In the genomic region with DNA sequence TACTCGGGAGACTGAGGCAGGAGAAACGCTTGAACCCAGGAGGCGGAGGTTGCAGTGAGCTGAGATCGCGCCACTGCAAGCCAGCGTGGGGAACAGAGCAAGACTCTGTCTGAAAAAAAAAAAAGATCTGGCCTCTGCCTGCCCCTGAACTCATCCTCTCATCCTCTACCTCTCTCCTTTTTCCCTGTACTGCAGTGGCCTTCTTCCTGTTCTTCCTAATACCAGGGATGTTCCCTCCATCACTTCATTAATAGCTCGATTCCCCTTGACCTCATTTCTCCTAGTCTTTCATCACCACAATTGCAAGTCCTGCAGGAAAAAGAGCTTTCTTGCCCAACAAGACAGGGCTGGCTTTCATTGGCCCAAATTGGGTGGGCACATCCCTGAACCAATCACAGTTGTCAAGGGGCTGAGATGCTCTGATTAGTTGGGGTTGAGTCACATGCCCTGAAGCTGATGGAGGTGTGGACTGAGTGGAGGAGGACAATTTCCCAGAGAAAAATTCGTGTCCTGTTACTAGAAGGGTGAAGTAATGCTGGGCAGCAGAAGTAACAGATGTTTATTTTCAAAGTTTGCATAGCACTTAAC, we compare ENCODE assay signal across 13 cellular contexts.
DNase-seq lines count a peak whose midpoint lies in the region; ATAC-seq, FAIRE-seq and TF ChIP-seq lines count a peak whose summit lies in the region.
"Had no signal": no experiment of that assay in that cellular context is flagged by ENCODE, and none has a peak within 500 bp of the region (broad histone marks: within the 10 kb centered on the region; RNA-seq: fewer than 3 reads in every experiment).

No MANE protein-coding gene starts in this region.

- H3K36me3 Mint-ChIP-seq in naive thymus-derived CD4-positive, alpha-beta T cell: no peaks in the 10 kb centered on the region
- H3K36me3 Mint-ChIP-seq: activated naive CD4-positive, alpha-beta T cell treated with anti-CD3 and anti-CD28 coated beads, Interleukin-2, amount 10 ng/mL, durations not matched to agents 7 days and 5 days had no signal

- peak overlapping the region in 1 of 9 donors; percentile 6 for H3K27ac Mint-ChIP-seq in naive thymus-derived CD4-positive, alpha-beta T cell
- H3K27ac Mint-ChIP-seq: T-helper 2 cell treated with Interferon-gamma antibody and Interleukin-4, amounts not matched to agents 5 μg/mL and 100 μg/mL, for 36 hours had no signal

- H3K27me3 ChIP-seq in bronchial epithelial cell (ENCODE audit: control insufficient read depth, insufficient read depth, low read length): no peaks in the 10 kb centered on the region
- no peaks in the 10 kb centered on the region for H3K27me3 ChIP-seq in neuronal stem cell (ENCODE audit: control insufficient read depth in 3 of 3, insufficient read depth in 3 of 3, low read depth in 1 of 3, low read length in 3 of 3)
- no peaks in the 10 kb centered on the region for H3K27me3 ChIP-seq in lower lobe of right lung (ENCODE audit: low read depth)
- no peaks in the 10 kb centered on the region for H3K27me3 ChIP-seq in naive thymus-derived CD4-positive, alpha-beta T cell (ENCODE audit: control insufficient read depth in 2 of 2, insufficient read depth in 2 of 2, low read length in 2 of 2)

- POLR2A ChIA-PET in naive thymus-derived CD4-positive, alpha-beta T cell (lab: Charles Lee): no interaction called here

- no peak overlapping the region for H3K4me3 Mint-ChIP-seq in naive thymus-derived CD4-positive, alpha-beta T cell
- H3K4me3 Mint-ChIP-seq: activated naive CD4-positive, alpha-beta T cell treated with anti-CD3 and anti-CD28 coated beads, Interleukin-2, amount 10 ng/mL, durations not matched to agents 7 days and 5 days had no signal

- CTCF ChIA-PET in naive thymus-derived CD4-positive, alpha-beta T cell (lab: Charles Lee): interaction anchor here (1.0 to 2.3 kb wide), 3 partner anchors 9 to 13 kb away, joined by 5 to 8 read pairs (median 6); no protein-coding TSS in a partner anchor

- H3K9me3 ChIP-seq in neuronal stem cell (replicated peaks in 1 of 2; ENCODE audit: control insufficient read depth in 2 of 2, insufficient read depth in 1 of 2, low read depth in 1 of 2, low read length in 2 of 2) (no peaks in the 10 kb centered on the region), lower lobe of right lung (no peaks in the 10 kb centered on the region)
- H3K9me3 ChIP-seq in naive thymus-derived CD4-positive, alpha-beta T cell (ENCODE audit: control insufficient read depth in 2 of 3, low read length in 3 of 3): no peaks in the 10 kb centered on the region
- H3K9me3 ChIP-seq: neutrophil had no signal

- H2AK5ac ChIP-seq in neuronal stem cell (ENCODE audit: low read depth, low read length): no peak overlapping the region

- peaks cover 4 to 11% (median 10%) of the 10 kb centered on the region in 7 donors for H3K4me1 Mint-ChIP-seq in naive thymus-derived CD4-positive, alpha-beta T cell

- no peak overlapping the region for H3K18ac ChIP-seq in neuronal stem cell (ENCODE audit: low read length)

- TF ChIP-seq CTCF in bronchial epithelial cell (IDR thresholded peaks at IDR 0.05; ENCODE audit: insufficient read depth, low read length, severe bottlenecking): no peak
- no peak for TF ChIP-seq CTCF in lower lobe of right lung (IDR thresholded peaks at IDR 0.05)

- peak overlapping the region; percentile 68 for H2AFZ ChIP-seq in neuronal stem cell (ENCODE audit: low read length)

- no peaks in the 10 kb centered on the region for H3K79me1 ChIP-seq in neuronal stem cell (ENCODE audit: low read depth, low read length)

- H2BK15ac ChIP-seq in neuronal stem cell (ENCODE audit: low read length): no peak overlapping the region

- H3K36me3 ChIP-seq in bronchial epithelial cell (ENCODE audit: control insufficient read depth, insufficient read depth, low read length): no peaks in the 10 kb centered on the region
- no peaks in the 10 kb centered on the region for H3K36me3 ChIP-seq in neuronal stem cell (replicated peaks in 1 of 2; ENCODE audit: control insufficient read depth in 2 of 2, insufficient read depth in 2 of 2, low read length in 2 of 2)
- no peaks in the 10 kb centered on the region for H3K36me3 ChIP-seq in lower lobe of right lung
- H3K36me3 ChIP-seq in naive thymus-derived CD4-positive, alpha-beta T cell (ENCODE audit: control insufficient read depth in 2 of 3, insufficient read depth in 3 of 3, low read length in 3 of 3): no peaks in the 10 kb centered on the region
- H3K36me3 ChIP-seq: neutrophil had no signal

- H3K23ac ChIP-seq in neuronal stem cell (ENCODE audit: low read depth, low read length, poor library complexity): no peak overlapping the region

- H4K8ac ChIP-seq in neuronal stem cell (ENCODE audit: low read depth, low read length): no peak overlapping the region

- peak; percentile 94 for DNase-seq in EL
- DNase-seq in M059J (ENCODE audit: low read depth): peak; percentile 93
- DNase-seq in bronchial epithelial cell (ENCODE audit: low read depth): peak; percentile 98
- no peak for DNase-seq in neuronal stem cell (ENCODE audit: low spot score)
- no peak for DNase-seq in NCI-H524 treated with DMSO at 0.1 percent for 48 hours (lab: John Stamatoyannopoulos, UW)
- DNase-seq in lower lobe of right lung: no peak
- no peak for DNase-seq in naive thymus-derived CD4-positive, alpha-beta T cell
- DNase-seq in LoVo (ENCODE audit: low spot score): no peak
- DNase-seq: activated naive CD4-positive, alpha-beta T cell treated with anti-CD3 and anti-CD28 coated beads, Interleukin-2, amount 10 ng/mL, durations not matched to agents 7 days and 5 days; NCI-H2081 had no signal

- H3K4me2 ChIP-seq in neuronal stem cell (ENCODE audit: insufficient read depth, low read length, poor library complexity, severe bottlenecking): no peak overlapping the region

- H3K27me3 Mint-ChIP-seq in naive thymus-derived CD4-positive, alpha-beta T cell: peaks cover 0 to 2% (median 0%) of the 10 kb centered on the region in 5 donors

- no peak overlapping the region for H2BK5ac ChIP-seq in neuronal stem cell (ENCODE audit: low read length)

- no peak overlapping the region for H3K14ac ChIP-seq in neuronal stem cell (ENCODE audit: low read length)

- FAIRE-seq in bronchial epithelial cell (lab: Jason Lieb, UNC): peak; percentile 94
- FAIRE-seq: GM18507 had no signal

- no CpG with 5 or more reads among the region's 8 CpGs for WGBS in neuronal stem cell (ENCODE audit: extremely low coverage in 2 of 2, insufficient read length in 2 of 2, insufficient replicate concordance in 1 of 2), 2 donors

- ATAC-seq in lower lobe of right lung: no peak
- no peak for ATAC-seq in naive thymus-derived CD4-positive, alpha-beta T cell

- no peak overlapping the region for H3K4me3 ChIP-seq in bronchial epithelial cell (ENCODE audit: low read depth, low read length)
- H3K4me3 ChIP-seq in neuronal stem cell (ENCODE audit: low read length in 2 of 2): no peak overlapping the region
- H3K4me3 ChIP-seq in lower lobe of right lung: no peak overlapping the region
- no peak overlapping the region for H3K4me3 ChIP-seq in naive thymus-derived CD4-positive, alpha-beta T cell (ENCODE audit: low read length)

- H3K9ac ChIP-seq in neuronal stem cell (ENCODE audit: low read depth, low read length, poor library complexity): no peak overlapping the region

- H3K27ac ChIP-seq in neuronal stem cell (replicated peaks; ENCODE audit: low read length) (no peak overlapping the region), lower lobe of right lung (no peak overlapping the region)
- no peak overlapping the region for H3K27ac ChIP-seq in naive thymus-derived CD4-positive, alpha-beta T cell (ENCODE audit: low read depth, low read length)
- H3K27ac ChIP-seq: neutrophil had no signal

- no peak overlapping the region for H4K91ac ChIP-seq in neuronal stem cell (ENCODE audit: low read depth, low read length, poor library complexity)

- H3K4me1 ChIP-seq in neuronal stem cell (ENCODE audit: control insufficient read depth in 2 of 2, insufficient read depth in 1 of 2, low read depth in 1 of 2, low read length in 2 of 2) (peaks cover 2 to 5% of the 10 kb centered on the region in 2 donors), lower lobe of right lung (peaks cover 16% of the 10 kb centered on the region)
- H3K4me1 ChIP-seq in naive thymus-derived CD4-positive, alpha-beta T cell (ENCODE audit: control insufficient read depth in 2 of 2, insufficient read depth in 2 of 2, low read length in 2 of 2): peaks cover 5 to 11% of the 10 kb centered on the region in 2 donors

- H2BK12ac ChIP-seq in neuronal stem cell (ENCODE audit: low read length): no peak overlapping the region

- no peaks in the 10 kb centered on the region for H3K9me3 Mint-ChIP-seq in naive thymus-derived CD4-positive, alpha-beta T cell
- H3K9me3 Mint-ChIP-seq: activated naive CD4-positive, alpha-beta T cell treated with anti-CD3 and anti-CD28 coated beads, Interleukin-2, amount 10 ng/mL, durations not matched to agents 7 days and 5 days; T-helper 2 cell treated with Interferon-gamma antibody and Interleukin-4, amounts not matched to agents 5 μg/mL and 100 μg/mL, for 36 hours had no signal

- H3K4ac ChIP-seq in neuronal stem cell (ENCODE audit: low read length): no peak overlapping the region

- H2BK120ac ChIP-seq in neuronal stem cell (ENCODE audit: low read depth, low read length): no peak overlapping the region

- intact Hi-C loops in lower lobe of right lung (cut with DNase I): no loop called here
- intact Hi-C loops in naive thymus-derived CD4-positive, alpha-beta T cell (cut with micrococcal nuclease): no loop called here

Comparison
In these comparisons a context has a peak if more than half of its experiments do, and no peak if none do; other contexts are left out.
1. DNase-seq: peak in EL (single experiment), M059J (single experiment) and bronchial epithelial cell (single experiment); none in neuronal stem cell (single experiment), NCI-H524 treated with DMSO at 0.1 percent for 48 hours (single experiment), lower lobe of right lung (single experiment), naive thymus-derived CD4-positive, alpha-beta T cell (0 of 9) and LoVo (single experiment).